Comparison of ENCODE assay signal across 9 cellular contexts in the genomic region with DNA sequence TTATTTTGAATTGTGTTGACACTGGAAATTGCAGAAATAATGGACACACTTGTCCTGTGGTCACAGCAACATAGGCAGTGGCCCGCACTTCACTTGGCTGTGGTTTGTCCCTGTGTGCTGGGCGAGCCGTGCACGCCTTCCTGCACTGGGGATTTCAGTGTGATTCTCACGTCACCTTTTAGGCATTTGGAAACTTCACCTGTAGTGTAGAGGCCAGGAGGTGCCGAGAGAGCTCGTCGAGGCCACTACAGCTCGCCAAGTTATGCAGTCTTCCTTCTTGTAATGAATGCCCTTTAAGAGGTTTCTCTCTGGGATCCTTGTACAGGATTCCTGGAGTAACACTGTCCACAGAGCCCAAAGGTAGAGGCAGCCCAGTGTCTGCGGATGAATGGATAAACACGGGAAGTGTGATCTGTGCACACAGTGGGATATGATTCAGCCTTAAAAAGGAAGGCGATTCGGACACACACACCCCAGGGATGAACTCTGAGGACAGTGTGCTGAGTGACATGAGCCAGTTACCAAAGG. TPM values are rescaled to one million over a fixed set of nuclear protein-coding genes. Genes with fewer than 3 reads are reported as not detected.
A peak's percentile ranks its signal among the peaks of the same experiment; 100 is the strongest.
DNase-seq lines count a peak whose midpoint lies in the region; ATAC-seq and TF ChIP-seq lines count a peak whose summit lies in the region.
"Had no signal": no experiment of that assay in that cellular context is flagged by ENCODE, and none has a peak within 500 bp of the region (broad histone marks: within the 10 kb centered on the region; RNA-seq: fewer than 3 reads in every experiment).

No MANE protein-coding gene starts in this region.

- DNase-seq in H9 (no peak), spleen (no peak), NCI-H2081 treated with DMSO at 0.1 percent for 48 hours (lab: John Stamatoyannopoulos, UW) (no peak)
- no peak for DNase-seq in activated CD4-positive, alpha-beta memory T cell treated with anti-CD3 and anti-CD28 coated beads for 36 hours
- DNase-seq: NCI-H2107 had no signal

- intact Hi-C loops in activated CD4-positive, alpha-beta memory T cell treated with anti-CD3 and anti-CD28 coated beads for 36 hours (cut with micrococcal nuclease): loop anchor here (5.0 kb wide), 2 partner anchors 109 to 126 kb away; partner anchors contain the start of genes ABCA2 and TMEM141
- intact Hi-C loops in spleen (cut with DNase I; ENCODE audit: low total_unique reads): no loop called here

- H3K23me2 ChIP-seq in H9 (ENCODE audit: insufficient read length, low read depth, low read length, poor library complexity, severe bottlenecking): no peaks in the 10 kb centered on the region

- H3K4me1 ChIP-seq in H9 (ENCODE audit: insufficient read depth, low read length) (no peaks in the 10 kb centered on the region), gastroesophageal sphincter (peaks cover 2 to 39% (median 19%) of the 10 kb centered on the region in 3 donors), spleen (peaks cover 34 to 88% (median 59%) of the 10 kb centered on the region in 6 donors)

- no peak overlapping the region for H3K4ac ChIP-seq in H9 (ENCODE audit: low read depth, low read length)

- H3K14ac ChIP-seq in H9 (ENCODE audit: insufficient read depth, low read length): no peak overlapping the region

- H3K79me2 ChIP-seq in H9 (ENCODE audit: insufficient read depth, low read length): no peaks in the 10 kb centered on the region; the same call in 1 of the 2 replicates

- TF ChIP-seq POLR2A in gastroesophageal sphincter (IDR thresholded peaks at IDR 0.05) (no peak), spleen (IDR thresholded peaks at IDR 0.05) (no peak)

- no peak overlapping the region for H2AFZ ChIP-seq in H9 (ENCODE audit: low read length)

- no peak overlapping the region for H3T11ph ChIP-seq in H9 (ENCODE audit: low read length)

- H3K9ac ChIP-seq in H9 (ENCODE audit: extremely low read depth, insufficient read length, low read length): no peak overlapping the region

- no peak overlapping the region for H2BK15ac ChIP-seq in H9 (ENCODE audit: low read depth, low read length)

- ATAC-seq in gastroesophageal sphincter (no peak), HG02870 (IDR thresholded peaks at IDR 0.05; ENCODE audit: unreplicated experiment) (no peak), HG02981 (IDR thresholded peaks at IDR 0.05; ENCODE audit: unreplicated experiment) (no peak)

- POLR2A ChIA-PET in activated CD4-positive, alpha-beta memory T cell treated with anti-CD3 and anti-CD28 coated beads for 36 hours (lab: Charles Lee): interaction anchor here (0.8 to 2.4 kb wide), 6 partner anchors 14 to 340 kb away, joined by 3 to 26 read pairs (median 6); partner anchors contain the start of genes AJM1, TRAF2 and TUBB4B

- peak overlapping the region; percentile 22 to 58 (median 53); a peak in 2 of 7 replicates for H3K27ac Mint-ChIP-seq in H9
- H3K27ac Mint-ChIP-seq in activated CD4-positive, alpha-beta memory T cell treated with anti-CD3 and anti-CD28 coated beads for 36 hours: peak overlapping the region; percentile 98

- no peak overlapping the region for H4K8ac ChIP-seq in H9 (replicated peaks; ENCODE audit: insufficient read length, low read depth, low read length)

- no peak overlapping the region for H4K5ac ChIP-seq in H9 (ENCODE audit: insufficient read length, low read depth, low read length)

- H3K56ac ChIP-seq in H9 (ENCODE audit: insufficient read length, low read depth, low read length): no peak overlapping the region

- H2BK120ac ChIP-seq in H9 (ENCODE audit: low read depth, low read length, poor library complexity, severe bottlenecking): no peak overlapping the region

- H3K9me3 ChIP-seq in H9 (ENCODE audit: control insufficient read depth, low read depth, low read length) (no peaks in the 10 kb centered on the region), gastroesophageal sphincter (no peaks in the 10 kb centered on the region), spleen (no peaks in the 10 kb centered on the region)

- no peak overlapping the region for H4K91ac ChIP-seq in H9 (ENCODE audit: insufficient read length, low read depth, low read length)

- H3K27me3 ChIP-seq in H9 (ENCODE audit: insufficient read depth, low read length): no peaks in the 10 kb centered on the region
- no peaks in the 10 kb centered on the region for H3K27me3 ChIP-seq in gastroesophageal sphincter
- no peaks in the 10 kb centered on the region for H3K27me3 ChIP-seq in spleen (replicated peaks in 1 of 7)

- H3K4me3 Mint-ChIP-seq in H9: no peak overlapping the region; a peak in 1 of 5 replicates
- H3K4me3 Mint-ChIP-seq in activated CD4-positive, alpha-beta memory T cell treated with anti-CD3 and anti-CD28 coated beads for 36 hours: peak overlapping the region; percentile 70

- H2BK5ac ChIP-seq in H9 (ENCODE audit: insufficient read length, low read length): no peak overlapping the region

- H3K9me3 Mint-ChIP-seq in H9: no peaks in the 10 kb centered on the region
- no peaks in the 10 kb centered on the region for H3K9me3 Mint-ChIP-seq in activated CD4-positive, alpha-beta memory T cell treated with anti-CD3 and anti-CD28 coated beads for 36 hours

- no peaks in the 10 kb centered on the region; the same call in 1 of the 2 replicates for H3K27me3 Mint-ChIP-seq in H9 (ENCODE audit: low read depth)
- no peaks in the 10 kb centered on the region for H3K27me3 Mint-ChIP-seq in activated CD4-positive, alpha-beta memory T cell treated with anti-CD3 and anti-CD28 coated beads for 36 hours

- peaks cover 3 to 4% of the 10 kb centered on the region in 2 experiments; a peak in 2 of 4 replicates for H3K4me1 Mint-ChIP-seq in H9
- peaks cover 55% of the 10 kb centered on the region for H3K4me1 Mint-ChIP-seq in activated CD4-positive, alpha-beta memory T cell treated with anti-CD3 and anti-CD28 coated beads for 36 hours (ENCODE audit: low read depth)

- no peaks in the 10 kb centered on the region for H4K20me1 ChIP-seq in H9 (ENCODE audit: control insufficient read depth, insufficient read depth, insufficient read length)

- H3K36me3 ChIP-seq in gastroesophageal sphincter (peaks cover 0 to 28% of the 10 kb centered on the region in 2 donors), spleen (peaks cover 0 to 86% (median 30%) of the 10 kb centered on the region in 6 donors)

- no peak overlapping the region for H2BK12ac ChIP-seq in H9 (ENCODE audit: insufficient read length, low read depth, low read length)

- no peak overlapping the region for H2BK20ac ChIP-seq in H9 (ENCODE audit: low read depth, low read length, poor library complexity, severe bottlenecking)

- H3K27ac ChIP-seq in H9 (ENCODE audit: insufficient read length, low read depth, low read length) (no peak overlapping the region), gastroesophageal sphincter (peak overlapping the region in 3 of 4 donors; percentile 53 to 76 (median 64)), spleen (peak overlapping the region; percentile 67 to 92 (median 82))

- H3K18ac ChIP-seq in H9 (ENCODE audit: insufficient read length, low read depth, low read length): no peak overlapping the region

- no peak overlapping the region for H3K23ac ChIP-seq in H9 (ENCODE audit: insufficient read length, low read depth, low read length)

- H3K79me1 ChIP-seq in H9 (ENCODE audit: insufficient read depth, low read depth, low read length, poor library complexity, severe bottlenecking): peaks cover 2% of the 10 kb centered on the region

- no peak for TF ChIP-seq EP300 in gastroesophageal sphincter (IDR thresholded peaks at IDR 0.05)

- H3K4me3 ChIP-seq in gastroesophageal sphincter: no peak overlapping the region
- H3K4me3 ChIP-seq in spleen: no peak overlapping the region

- CTCF ChIA-PET in activated CD4-positive, alpha-beta memory T cell treated with anti-CD3 and anti-CD28 coated beads for 36 hours (lab: Charles Lee): interaction anchor here (1.5 to 1.9 kb wide), 3 partner anchors 13 to 134 kb away, joined by 4 to 8 read pairs (median 6); no protein-coding TSS in a partner anchor

- H2AK5ac ChIP-seq in H9 (ENCODE audit: insufficient read length, low read length): no peak overlapping the region

- peaks cover 36 to 62% (median 59%) of the 10 kb centered on the region in 3 experiments for H3K36me3 Mint-ChIP-seq in H9 (ENCODE audit: insufficient read depth in 1 of 3, low read depth in 3 of 3)
- peaks cover 42% of the 10 kb centered on the region for H3K36me3 Mint-ChIP-seq in activated CD4-positive, alpha-beta memory T cell treated with anti-CD3 and anti-CD28 coated beads for 36 hours

- no peak for TF ChIP-seq CTCF in H9 (conservative IDR thresholded peaks at IDR 0.05)
- TF ChIP-seq CTCF in gastroesophageal sphincter (IDR thresholded peaks at IDR 0.05): no peak
- TF ChIP-seq CTCF in spleen (IDR thresholded peaks at IDR 0.05 in 8 of 11, conservative IDR thresholded peaks at IDR 0.05 in 3 of 11): no peak

- H3K4me2 ChIP-seq in H9 (ENCODE audit: insufficient read depth, insufficient read length, low read length): no peak overlapping the region

- whole genome bisulfite sequencing in H9 (ENCODE audit: extremely low coverage, insufficient read length, low lambda C conversion rate): no CpG with 5 or more reads among the region's 13 CpGs
- 34 to 47% methylated on average over 8 to 11 of the region's 13 CpGs for WGBS in gastroesophageal sphincter (ENCODE audit: low coverage in 1 of 2), 2 donors
- 68 to 82% (median 78%) methylated on average over 13 of the region's 13 CpGs for WGBS in spleen, 5 donors

RNA-seq across cellular contexts. Expression of gene TRAF2, which starts 14.7 kb away (rescaled TPM):
- total RNA-seq in H9 (2021) (48.8 and 49.2 TPM in 2 replicates), gastroesophageal sphincter (10 to 100 TPM in 2 of 4 donors, 1 to 10 TPM in 2; 3.8 to 17.1 (median 11.1) TPM), spleen (10 to 100 TPM; 14.9 to 49.7 (median 29.6) TPM)
- 10 to 100 TPM; 40.0 to 41.4 TPM for total RNA-seq in activated CD4-positive, alpha-beta memory T cell treated with anti-CD3 and anti-CD28 coated beads for 36 hours
- polyA plus RNA-seq in spleen: 10 to 100 TPM; 13.6 to 23.1 (median 19.6) TPM

RNA-seq across cellular contexts. Expression of gene EDF1, which starts 34.9 kb away (rescaled TPM):
- 318 and 328 TPM in 2 replicates for total RNA-seq in H9 (2021)
- total RNA-seq in activated CD4-positive, alpha-beta memory T cell treated with anti-CD3 and anti-CD28 coated beads for 36 hours: 100 to 1,000 TPM; 302 to 311 TPM
- total RNA-seq in gastroesophageal sphincter: 100 to 1,000 TPM; 283 to 353 (median 323) TPM
- total RNA-seq in spleen: 100 to 1,000 TPM; 184 to 241 (median 225) TPM
- 100 to 1,000 TPM; 347 to 462 (median 441) TPM for polyA plus RNA-seq in spleen

RNA-seq across cellular contexts. Expression of gene FBXW5, which starts 43.5 kb away (rescaled TPM):
- total RNA-seq in H9 (2021): 62.2 and 65.0 TPM in 2 replicates
- 10 to 100 TPM; 66.8 to 69.4 TPM for total RNA-seq in activated CD4-positive, alpha-beta memory T cell treated with anti-CD3 and anti-CD28 coated beads for 36 hours
- 100 to 1,000 TPM; 171 to 310 (median 236) TPM for total RNA-seq in gastroesophageal sphincter
- 100 to 1,000 TPM in 6 of 7 donors, 10 to 100 TPM in 1; 97.6 to 170 (median 105) TPM for total RNA-seq in spleen
- 100 to 1,000 TPM in 2 of 3 donors, 10 to 100 TPM in 1; 90.8 to 154 (median 123) TPM for polyA plus RNA-seq in spleen

RNA-seq across cellular contexts. Expression of gene C8G, which starts 44.0 kb away (rescaled TPM):
- total RNA-seq in H9 (2021): 0.96 and 1.3 TPM in 2 replicates
- total RNA-seq in activated CD4-positive, alpha-beta memory T cell treated with anti-CD3 and anti-CD28 coated beads for 36 hours: under 1 TPM; 0.90 to 0.94 TPM
- total RNA-seq in gastroesophageal sphincter: not detected
- total RNA-seq in spleen: 1 to 10 TPM in 6 of 7 donors, not detected in 1; 2.3 to 7.4 (median 3.8) TPM
- 1 to 10 TPM; 3.2 to 4.3 (median 3.7) TPM for polyA plus RNA-seq in spleen
- polyA plus RNA-seq: neural cell had no signal

RNA-seq across cellular contexts. Expression of gene MAMDC4, which starts 48.9 kb away (rescaled TPM):
- total RNA-seq in H9 (2021) (6.9 and 9.2 TPM in 2 replicates), gastroesophageal sphincter (1 to 10 TPM; 1.0 to 2.2 (median 1.8) TPM), spleen (10 to 100 TPM in 5 of 7 donors, 1 to 10 TPM in 2; 5.4 to 20.8 (median 11.3) TPM)
- 10 to 100 TPM; 13.0 to 14.3 TPM for total RNA-seq in activated CD4-positive, alpha-beta memory T cell treated with anti-CD3 and anti-CD28 coated beads for 36 hours
- polyA plus RNA-seq in spleen: 10 to 100 TPM in 2 of 3 donors, 1 to 10 TPM in 1; 4.9 to 32.0 (median 12.7) TPM
